Comparison of ENCODE assay signal across 1 cellular context in genomic region chr7:128166603-128167315, GRCh38.
TF ChIP-seq lines count a peak whose summit lies in the region.

No MANE protein-coding gene starts in this region.

TF ChIP-seq in HEK293, 187 proteins besides CTCF, POLR2A, EP300 and RAD21 (continued from another document and continues in another):
- TF ChIP-seq PRDM10 (tag by site-specific recombination; IDR thresholded peaks at IDR 0.05): peak; percentile 52
- peak; percentile 97 for TF ChIP-seq SCRT2 (tag by site-specific recombination; IDR thresholded peaks at IDR 0.05)
- peak; percentile 28 for TF ChIP-seq ZBTB17 (tag by site-specific recombination; IDR thresholded peaks at IDR 0.05)
- TF ChIP-seq ZSCAN30 (tag by site-specific recombination; IDR thresholded peaks at IDR 0.05): no peak
- TF ChIP-seq ZNF501 (tag by site-specific recombination; IDR thresholded peaks at IDR 0.05): peak; percentile 39; the same call in 1 of the 2 replicates
- peak; percentile 75 for TF ChIP-seq EGR2 (tag by site-specific recombination; IDR thresholded peaks at IDR 0.05; ENCODE audit: low read depth)
- TF ChIP-seq, protein P1, sequence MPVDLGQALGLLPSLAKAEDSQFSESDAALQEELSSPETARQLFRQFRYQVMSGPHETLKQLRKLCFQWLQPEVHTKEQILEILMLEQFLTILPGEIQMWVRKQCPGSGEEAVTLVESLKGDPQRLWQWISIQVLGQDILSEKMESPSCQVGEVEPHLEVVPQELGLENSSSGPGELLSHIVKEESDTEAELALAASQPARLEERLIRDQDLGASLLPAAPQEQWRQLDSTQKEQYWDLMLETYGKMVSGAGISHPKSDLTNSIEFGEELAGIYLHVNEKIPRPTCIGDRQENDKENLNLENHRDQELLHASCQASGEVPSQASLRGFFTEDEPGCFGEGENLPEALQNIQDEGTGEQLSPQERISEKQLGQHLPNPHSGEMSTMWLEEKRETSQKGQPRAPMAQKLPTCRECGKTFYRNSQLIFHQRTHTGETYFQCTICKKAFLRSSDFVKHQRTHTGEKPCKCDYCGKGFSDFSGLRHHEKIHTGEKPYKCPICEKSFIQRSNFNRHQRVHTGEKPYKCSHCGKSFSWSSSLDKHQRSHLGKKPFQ (tag by site-specific recombination; IDR thresholded peaks at IDR 0.05): no peak
- no peak for TF ChIP-seq ZNF585B (tag by site-specific recombination; IDR thresholded peaks at IDR 0.05)
- TF ChIP-seq ZNF146 (tag by site-specific recombination; IDR thresholded peaks at IDR 0.05): no peak
- no peak for TF ChIP-seq ZNF223 (tag by site-specific recombination; IDR thresholded peaks at IDR 0.05)
- peak; percentile 52 for TF ChIP-seq KLF1 (tag by site-specific recombination; IDR thresholded peaks at IDR 0.05)
- TF ChIP-seq, protein P2, sequence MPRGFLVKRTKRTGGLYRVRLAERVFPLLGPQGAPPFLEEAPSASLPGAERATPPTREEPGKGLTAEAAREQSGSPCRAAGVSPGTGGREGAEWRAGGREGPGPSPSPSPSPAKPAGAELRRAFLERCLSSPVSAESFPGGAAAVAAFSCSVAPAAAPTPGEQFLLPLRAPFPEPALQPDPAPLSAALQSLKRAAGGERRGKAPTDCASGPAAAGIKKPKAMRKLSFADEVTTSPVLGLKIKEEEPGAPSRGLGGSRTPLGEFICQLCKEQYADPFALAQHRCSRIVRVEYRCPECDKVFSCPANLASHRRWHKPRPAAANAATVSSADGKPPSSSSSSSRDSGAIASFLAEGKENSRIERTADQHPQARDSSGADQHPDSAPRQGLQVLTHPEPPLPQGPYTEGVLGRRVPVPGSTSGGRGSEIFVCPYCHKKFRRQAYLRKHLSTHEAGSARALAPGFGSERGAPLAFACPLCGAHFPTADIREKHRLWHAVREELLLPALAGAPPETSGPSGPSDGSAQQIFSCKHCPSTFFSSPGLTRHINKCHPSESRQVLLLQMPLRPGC (tag by site-specific recombination; IDR thresholded peaks at IDR 0.05): no peak
- TF ChIP-seq KLF8 (tag by site-specific recombination; IDR thresholded peaks at IDR 0.05): peak; percentile 66; the same call in 1 of the 2 replicates
- no peak for TF ChIP-seq SALL2 (tag by site-specific recombination; IDR thresholded peaks at IDR 0.05; ENCODE audit: borderline replicate concordance)
- 0 out of 2 replicates have a peak, but pooled peaks have one; percentile 33 for TF ChIP-seq SP7 (tag by site-specific recombination; IDR thresholded peaks at IDR 0.05)
- no peak for TF ChIP-seq ZNF350 (tag by site-specific recombination; IDR thresholded peaks at IDR 0.05)
- TF ChIP-seq, protein P3, sequence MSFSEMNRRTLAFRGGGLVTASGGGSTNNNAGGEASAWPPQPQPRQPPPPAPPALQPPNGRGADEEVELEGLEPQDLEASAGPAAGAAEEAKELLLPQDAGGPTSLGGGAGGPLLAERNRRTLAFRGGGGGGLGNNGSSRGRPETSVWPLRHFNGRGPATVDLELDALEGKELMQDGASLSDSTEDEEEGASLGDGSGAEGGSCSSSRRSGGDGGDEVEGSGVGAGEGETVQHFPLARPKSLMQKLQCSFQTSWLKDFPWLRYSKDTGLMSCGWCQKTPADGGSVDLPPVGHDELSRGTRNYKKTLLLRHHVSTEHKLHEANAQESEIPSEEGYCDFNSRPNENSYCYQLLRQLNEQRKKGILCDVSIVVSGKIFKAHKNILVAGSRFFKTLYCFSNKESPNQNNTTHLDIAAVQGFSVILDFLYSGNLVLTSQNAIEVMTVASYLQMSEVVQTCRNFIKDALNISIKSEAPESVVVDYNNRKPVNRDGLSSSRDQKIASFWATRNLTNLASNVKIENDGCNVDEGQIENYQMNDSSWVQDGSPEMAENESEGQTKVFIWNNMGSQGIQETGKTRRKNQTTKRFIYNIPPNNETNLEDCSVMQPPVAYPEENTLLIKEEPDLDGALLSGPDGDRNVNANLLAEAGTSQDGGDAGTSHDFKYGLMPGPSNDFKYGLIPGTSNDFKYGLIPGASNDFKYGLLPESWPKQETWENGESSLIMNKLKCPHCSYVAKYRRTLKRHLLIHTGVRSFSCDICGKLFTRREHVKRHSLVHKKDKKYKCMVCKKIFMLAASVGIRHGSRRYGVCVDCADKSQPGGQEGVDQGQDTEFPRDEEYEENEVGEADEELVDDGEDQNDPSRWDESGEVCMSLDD (tag by site-specific recombination; IDR thresholded peaks at IDR 0.05): peak; percentile 53; the same call in 1 of the 2 replicates
- TF ChIP-seq, protein P4, sequence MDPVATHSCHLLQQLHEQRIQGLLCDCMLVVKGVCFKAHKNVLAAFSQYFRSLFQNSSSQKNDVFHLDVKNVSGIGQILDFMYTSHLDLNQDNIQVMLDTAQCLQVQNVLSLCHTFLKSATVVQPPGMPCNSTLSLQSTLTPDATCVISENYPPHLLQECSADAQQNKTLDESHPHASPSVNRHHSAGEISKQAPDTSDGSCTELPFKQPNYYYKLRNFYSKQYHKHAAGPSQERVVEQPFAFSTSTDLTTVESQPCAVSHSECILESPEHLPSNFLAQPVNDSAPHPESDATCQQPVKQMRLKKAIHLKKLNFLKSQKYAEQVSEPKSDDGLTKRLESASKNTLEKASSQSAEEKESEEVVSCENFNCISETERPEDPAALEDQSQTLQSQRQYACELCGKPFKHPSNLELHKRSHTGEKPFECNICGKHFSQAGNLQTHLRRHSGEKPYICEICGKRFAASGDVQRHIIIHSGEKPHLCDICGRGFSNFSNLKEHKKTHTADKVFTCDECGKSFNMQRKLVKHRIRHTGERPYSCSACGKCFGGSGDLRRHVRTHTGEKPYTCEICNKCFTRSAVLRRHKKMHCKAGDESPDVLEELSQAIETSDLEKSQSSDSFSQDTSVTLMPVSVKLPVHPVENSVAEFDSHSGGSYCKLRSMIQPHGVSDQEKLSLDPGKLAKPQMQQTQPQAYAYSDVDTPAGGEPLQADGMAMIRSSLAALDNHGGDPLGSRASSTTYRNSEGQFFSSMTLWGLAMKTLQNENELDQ (tag by site-specific recombination; IDR thresholded peaks at IDR 0.05; ENCODE audit: low read depth): no peak
- peak; percentile 71; the same call in 1 of the 2 replicates for TF ChIP-seq ZXDB (tag by site-specific recombination; IDR thresholded peaks at IDR 0.05)
- TF ChIP-seq, protein P5, sequence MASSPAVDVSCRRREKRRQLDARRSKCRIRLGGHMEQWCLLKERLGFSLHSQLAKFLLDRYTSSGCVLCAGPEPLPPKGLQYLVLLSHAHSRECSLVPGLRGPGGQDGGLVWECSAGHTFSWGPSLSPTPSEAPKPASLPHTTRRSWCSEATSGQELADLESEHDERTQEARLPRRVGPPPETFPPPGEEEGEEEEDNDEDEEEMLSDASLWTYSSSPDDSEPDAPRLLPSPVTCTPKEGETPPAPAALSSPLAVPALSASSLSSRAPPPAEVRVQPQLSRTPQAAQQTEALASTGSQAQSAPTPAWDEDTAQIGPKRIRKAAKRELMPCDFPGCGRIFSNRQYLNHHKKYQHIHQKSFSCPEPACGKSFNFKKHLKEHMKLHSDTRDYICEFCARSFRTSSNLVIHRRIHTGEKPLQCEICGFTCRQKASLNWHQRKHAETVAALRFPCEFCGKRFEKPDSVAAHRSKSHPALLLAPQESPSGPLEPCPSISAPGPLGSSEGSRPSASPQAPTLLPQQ (tag by site-specific recombination; IDR thresholded peaks at IDR 0.05): 0 out of 2 replicates have a peak, but pooled peaks have one; percentile 37
- peak; percentile 72 for TF ChIP-seq SP3 (tag by site-specific recombination; IDR thresholded peaks at IDR 0.05)
- peak; percentile 94 for TF ChIP-seq ZFHX2 (tag by site-specific recombination; conservative IDR thresholded peaks at IDR 0.05)
- TF ChIP-seq ZNF596 (tag by site-specific recombination; IDR thresholded peaks at IDR 0.05): no peak
- TF ChIP-seq ZBTB21 (tag by site-specific recombination; IDR thresholded peaks at IDR 0.05): no peak
- no peak for TF ChIP-seq ZNF791 (tag by site-specific recombination; IDR thresholded peaks at IDR 0.05)
- peak; percentile 61 for TF ChIP-seq ZBTB8A (tag by site-specific recombination; IDR thresholded peaks at IDR 0.05)
- no peak for TF ChIP-seq ZNF555 (tag by site-specific recombination; conservative IDR thresholded peaks at IDR 0.05)
- TF ChIP-seq ZIC2 (tag by site-specific recombination; IDR thresholded peaks at IDR 0.05): peak; percentile 66
- TF ChIP-seq, protein P6, sequence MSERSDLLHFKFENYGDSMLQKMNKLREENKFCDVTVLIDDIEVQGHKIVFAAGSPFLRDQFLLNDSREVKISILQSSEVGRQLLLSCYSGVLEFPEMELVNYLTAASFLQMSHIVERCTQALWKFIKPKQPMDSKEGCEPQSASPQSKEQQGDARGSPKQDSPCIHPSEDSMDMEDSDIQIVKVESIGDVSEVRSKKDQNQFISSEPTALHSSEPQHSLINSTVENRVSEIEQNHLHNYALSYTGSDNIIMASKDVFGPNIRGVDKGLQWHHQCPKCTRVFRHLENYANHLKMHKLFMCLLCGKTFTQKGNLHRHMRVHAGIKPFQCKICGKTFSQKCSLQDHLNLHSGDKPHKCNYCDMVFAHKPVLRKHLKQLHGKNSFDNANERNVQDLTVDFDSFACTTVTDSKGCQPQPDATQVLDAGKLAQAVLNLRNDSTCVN (tag by site-specific recombination; optimal IDR thresholded peaks at IDR 0.05): peak; percentile 77
- TF ChIP-seq GLIS2 (tag by site-specific recombination; IDR thresholded peaks at IDR 0.05): peak; percentile 81
- no peak for TF ChIP-seq ZNF10 (tag by site-specific recombination; IDR thresholded peaks at IDR 0.05)
- TF ChIP-seq ZNF704 (tag by site-specific recombination; IDR thresholded peaks at IDR 0.05): no peak
- no peak for TF ChIP-seq ZNF621 (tag by site-specific recombination; IDR thresholded peaks at IDR 0.05)
- no peak for TF ChIP-seq FEZF1 (tag by site-specific recombination; IDR thresholded peaks at IDR 0.05)
- TF ChIP-seq KLF9 (tag by site-specific recombination; IDR thresholded peaks at IDR 0.05; ENCODE audit: low read depth): no peak; the same call in none of the 2 replicates
- TF ChIP-seq, protein P7, sequence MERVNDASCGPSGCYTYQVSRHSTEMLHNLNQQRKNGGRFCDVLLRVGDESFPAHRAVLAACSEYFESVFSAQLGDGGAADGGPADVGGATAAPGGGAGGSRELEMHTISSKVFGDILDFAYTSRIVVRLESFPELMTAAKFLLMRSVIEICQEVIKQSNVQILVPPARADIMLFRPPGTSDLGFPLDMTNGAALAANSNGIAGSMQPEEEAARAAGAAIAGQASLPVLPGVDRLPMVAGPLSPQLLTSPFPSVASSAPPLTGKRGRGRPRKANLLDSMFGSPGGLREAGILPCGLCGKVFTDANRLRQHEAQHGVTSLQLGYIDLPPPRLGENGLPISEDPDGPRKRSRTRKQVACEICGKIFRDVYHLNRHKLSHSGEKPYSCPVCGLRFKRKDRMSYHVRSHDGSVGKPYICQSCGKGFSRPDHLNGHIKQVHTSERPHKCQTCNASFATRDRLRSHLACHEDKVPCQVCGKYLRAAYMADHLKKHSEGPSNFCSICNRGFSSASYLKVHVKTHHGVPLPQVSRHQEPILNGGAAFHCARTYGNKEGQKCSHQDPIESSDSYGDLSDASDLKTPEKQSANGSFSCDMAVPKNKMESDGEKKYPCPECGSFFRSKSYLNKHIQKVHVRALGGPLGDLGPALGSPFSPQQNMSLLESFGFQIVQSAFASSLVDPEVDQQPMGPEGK (tag by site-specific recombination; IDR thresholded peaks at IDR 0.05): peak; percentile 81
- TF ChIP-seq, protein P8, sequence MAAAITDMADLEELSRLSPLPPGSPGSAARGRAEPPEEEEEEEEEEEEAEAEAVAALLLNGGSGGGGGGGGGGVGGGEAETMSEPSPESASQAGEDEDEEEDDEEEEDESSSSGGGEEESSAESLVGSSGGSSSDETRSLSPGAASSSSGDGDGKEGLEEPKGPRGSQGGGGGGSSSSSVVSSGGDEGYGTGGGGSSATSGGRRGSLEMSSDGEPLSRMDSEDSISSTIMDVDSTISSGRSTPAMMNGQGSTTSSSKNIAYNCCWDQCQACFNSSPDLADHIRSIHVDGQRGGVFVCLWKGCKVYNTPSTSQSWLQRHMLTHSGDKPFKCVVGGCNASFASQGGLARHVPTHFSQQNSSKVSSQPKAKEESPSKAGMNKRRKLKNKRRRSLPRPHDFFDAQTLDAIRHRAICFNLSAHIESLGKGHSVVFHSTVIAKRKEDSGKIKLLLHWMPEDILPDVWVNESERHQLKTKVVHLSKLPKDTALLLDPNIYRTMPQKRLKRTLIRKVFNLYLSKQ (tag by site-specific recombination; IDR thresholded peaks at IDR 0.05; ENCODE audit: borderline replicate concordance): no peak
- TF ChIP-seq ZNF416 (tag by site-specific recombination; IDR thresholded peaks at IDR 0.05): no peak
